8 cellular contexts compared by ENCODE assay signal in genomic region chr2:241637233-241638062, GRCh38. TPM values are rescaled to one million over a fixed set of nuclear protein-coding genes. Genes with fewer than 3 reads are reported as not detected.
A peak's percentile ranks its signal among the peaks of the same experiment; 100 is the strongest.
DNase-seq lines count a peak whose midpoint lies in the region; ATAC-seq and TF ChIP-seq lines count a peak whose summit lies in the region.

Gene ATG4B, plus strand, starts transcription at chr2:241637693. Its CDS starts 22 bp downstream, at chr2:241637715.

- POLR2A ChIA-PET in A673 (lab: Charles Lee; ENCODE audit: low non-redundant PET): no interaction called here
- POLR2A ChIA-PET in WTC11 (lab: Charles Lee): no interaction called here

- BruUV-seq in A673 (replicated peaks; lab: Mats Ljungman, UMichigan): no TSS peak
- BruUV-seq in mammary epithelial cell (replicated peaks; lab: Mats Ljungman, UMichigan): no TSS peak

- DNase-seq in A673 (ENCODE audit: low spot score) (peak; percentile 89), NCI-H2171 treated with DMSO at 0.1 percent for 48 hours (lab: John Stamatoyannopoulos, UW) (peak; percentile 61), WTC11 (ENCODE audit: low spot score) (peak; percentile 80), mammary epithelial cell (peak; percentile 87), iPS-NIHi7 (ENCODE audit: extremely low spot score) (peak; percentile 92), smooth muscle cell (lab: John Stamatoyannopoulos, UW; ENCODE audit: unreplicated experiment) (peak; percentile 82)

- in situ Hi-C loops in mammary epithelial cell (cut with MboI; ENCODE audit: low sequenced_read_pairs in 2 of 2): no loop called here

- H3K4me3 ChIP-seq in A673 (ENCODE audit: low read depth, low read length, poor library complexity, severe bottlenecking): peak within 1 kb of the TSS; percentile 96
- peak within 1 kb of the TSS; percentile 94 to 96 (median 94) for H3K4me3 ChIP-seq in mammary epithelial cell (replicated peaks in 1 of 3; ENCODE audit: insufficient read depth in 1 of 3, low read depth in 2 of 3, low read length in 3 of 3)
- peak within 1 kb of the TSS; percentile 99 for H3K4me3 ChIP-seq in smooth muscle cell

- WGBS in mammary epithelial cell (ENCODE audit: low coverage, missing lambda C conversion rate): under 1% methylated on average over 23 of the region's 123 CpGs
- WGBS in smooth muscle cell (ENCODE audit: low lambda C conversion rate): 1% methylated on average over 72 of the region's 123 CpGs

- peak within 1 kb of the TSS; percentile 86 for H3K27ac Mint-ChIP-seq in WTC11

- peaks cover 33% of the 10 kb centered on the region for H3K4me1 Mint-ChIP-seq in WTC11

- H3K27me3 Mint-ChIP-seq in WTC11 (ENCODE audit: low read depth): no peaks in the 10 kb centered on the region

- TF ChIP-seq POLR2A in GM18526 (IDR thresholded peaks at IDR 0.05; ENCODE audit: extremely low read depth, insufficient read length): peak; percentile 80

- TF ChIP-seq CTCF in A673 (conservative IDR thresholded peaks at IDR 0.05; ENCODE audit: low read depth, low read length) (no peak), WTC11 (IDR thresholded peaks at IDR 0.05) (no peak), mammary epithelial cell (conservative IDR thresholded peaks at IDR 0.05 in 1 of 2, IDR thresholded peaks at IDR 0.05 in 1 of 2; ENCODE audit: extremely low read depth in 1 of 2, insufficient read depth in 1 of 2, low read depth in 1 of 2, low read length in 2 of 2) (no peak), smooth muscle cell (IDR thresholded peaks at IDR 0.05; ENCODE audit: borderline replicate concordance, insufficient read depth, poor library complexity, severe bottlenecking) (no peak)

- H3K36me3 Mint-ChIP-seq in WTC11: peaks cover 32% of the 10 kb centered on the region

- ATAC-seq in HG03064 (IDR thresholded peaks at IDR 0.05; ENCODE audit: low read depth, unreplicated experiment) (peak; percentile 57), WTC11 (peak; percentile 68)

- H4K20me1 ChIP-seq in mammary epithelial cell (ENCODE audit: insufficient read depth, low read length) (no peaks in the 10 kb centered on the region), smooth muscle cell (ENCODE audit: low read depth) (peaks cover 71% of the 10 kb centered on the region)

- no peaks in the 10 kb centered on the region for H3K27me3 ChIP-seq in A673 (replicated peaks; ENCODE audit: insufficient read depth, low read depth, low read length, poor library complexity)
- H3K27me3 ChIP-seq in mammary epithelial cell (ENCODE audit: insufficient read depth, low read length): no peaks in the 10 kb centered on the region
- H3K27me3 ChIP-seq in smooth muscle cell (ENCODE audit: low read depth): no peaks in the 10 kb centered on the region

- peaks cover 11% of the 10 kb centered on the region for H3K9me3 Mint-ChIP-seq in WTC11

- H3K9ac ChIP-seq in mammary epithelial cell (ENCODE audit: insufficient read depth, low read length) (peak within 1 kb of the TSS; percentile 90), smooth muscle cell (ENCODE audit: low read depth) (peak within 1 kb of the TSS; percentile 98)

- CTCF ChIA-PET in A673 (lab: Charles Lee) (interaction anchor here (1.0 kb wide), 1 partner anchor 22 kb away, joined by 3 read pairs; no protein-coding TSS in a partner anchor), WTC11 (lab: Charles Lee) (interaction anchor here (0.6 to 1.8 kb wide), 2 partner anchors 22 to 27 kb away, joined by 3 to 5 read pairs; no protein-coding TSS in a partner anchor), mammary epithelial cell (lab: Charles Lee; ENCODE audit: low non-redundant PET) (no interaction called here)

- intact Hi-C loops in A673 (cut with micrococcal nuclease; ENCODE audit: unreplicated experiment) (no loop called here), mammary epithelial cell (cut with micrococcal nuclease) (loop anchor here (2.0 to 5.0 kb wide), 3 partner anchors 49 to 280 kb away; partner anchors contain the start of genes DTYMK and FARP2)

- peaks cover 91% of the 10 kb centered on the region for H3K79me2 ChIP-seq in mammary epithelial cell (ENCODE audit: insufficient read depth, low read length)
- H3K79me2 ChIP-seq in smooth muscle cell (ENCODE audit: low read depth): peaks cover 88% of the 10 kb centered on the region

- H3K36me3 ChIP-seq in A673 (ENCODE audit: insufficient read depth, low read length, poor library complexity, severe bottlenecking) (peaks cover 31% of the 10 kb centered on the region), mammary epithelial cell (ENCODE audit: insufficient read depth, low read length) (peaks cover 15% of the 10 kb centered on the region), smooth muscle cell (ENCODE audit: low read depth) (no peaks in the 10 kb centered on the region)

- peak within 1 kb of the TSS; percentile 86 for H3K4me3 Mint-ChIP-seq in WTC11

- H3K9me3 ChIP-seq in A673 (ENCODE audit: low read depth, low read length, poor library complexity, severe bottlenecking) (no peaks in the 10 kb centered on the region), mammary epithelial cell (replicated peaks; ENCODE audit: insufficient read depth, low read length) (no peaks in the 10 kb centered on the region), smooth muscle cell (replicated peaks; ENCODE audit: low read depth) (no peaks in the 10 kb centered on the region)

- H3K27ac ChIP-seq in A673 (ENCODE audit: low read depth, low read length, poor library complexity, severe bottlenecking) (peak within 1 kb of the TSS; percentile 99), mammary epithelial cell (ENCODE audit: insufficient read depth, low read depth, low read length) (peak within 1 kb of the TSS; percentile 96), smooth muscle cell (ENCODE audit: low read depth) (peak within 1 kb of the TSS; percentile 99)

- H3K4me1 ChIP-seq in A673 (ENCODE audit: insufficient read depth, low read length, poor library complexity, severe bottlenecking): peaks cover 5% of the 10 kb centered on the region
- H3K4me1 ChIP-seq in mammary epithelial cell (ENCODE audit: insufficient read depth, low read length): peaks cover 12% of the 10 kb centered on the region
- peaks cover 15% of the 10 kb centered on the region for H3K4me1 ChIP-seq in smooth muscle cell (ENCODE audit: low read depth)

- H3K4me2 ChIP-seq in mammary epithelial cell (ENCODE audit: insufficient read depth, low read depth, low read length) (peak within 1 kb of the TSS; percentile 91), smooth muscle cell (peak within 1 kb of the TSS; percentile 95)

- H2AFZ ChIP-seq in mammary epithelial cell (ENCODE audit: low read depth, low read length) (peak within 1 kb of the TSS; percentile 98), smooth muscle cell (ENCODE audit: low read depth) (peak within 1 kb of the TSS; percentile 97)

- dilution Hi-C loops in mammary epithelial cell (cut with HindIII; ENCODE audit: low sequenced_read_pairs): no loop called here

- H3F3A ChIP-seq in smooth muscle cell (ENCODE audit: low read depth): peaks cover 4% of the 10 kb centered on the region

TF ChIP-seq in WTC11, 78 proteins besides CTCF, POLR2A, EP300 and RAD21 (continues in another document):
- TF ChIP-seq GRHL2 (CRISPR knock-in tag; IDR thresholded peaks at IDR 0.05; ENCODE audit: insufficient replicate concordance, severe bottlenecking): no peak
- TF ChIP-seq FOXK1 (CRISPR knock-in tag; IDR thresholded peaks at IDR 0.05): peak; percentile 90
- TF ChIP-seq ZNF423 (CRISPR knock-in tag; IDR thresholded peaks at IDR 0.05): peak; percentile 89
- TF ChIP-seq NR3C1 (CRISPR knock-in tag; conservative IDR thresholded peaks at IDR 0.05; ENCODE audit: low read depth): no peak
- no peak for TF ChIP-seq ZSCAN18 (CRISPR knock-in tag; IDR thresholded peaks at IDR 0.05)
- TF ChIP-seq EMX1 (CRISPR knock-in tag; IDR thresholded peaks at IDR 0.05): no peak
- TF ChIP-seq NFYB (CRISPR knock-in tag; conservative IDR thresholded peaks at IDR 0.05; ENCODE audit: low read depth): peak; percentile 51; the same call in 1 of the 2 replicates
- peak; percentile 45; the same call in 1 of the 2 replicates for TF ChIP-seq USF2 (CRISPR knock-in tag; IDR thresholded peaks at IDR 0.05)

RNA-seq across cellular contexts. Expression of gene ATG4B, which starts in this region (rescaled TPM):
- total RNA-seq in A673 (2021): 102 and 122 TPM in 2 replicates
- 113 to 133 TPM (median 127 TPM) in 3 replicates for total RNA-seq in WTC11 (2021)
- 10 to 100 TPM; 70.3 to 81.0 TPM for total RNA-seq in mammary epithelial cell
- 97.2 TPM for polyA plus RNA-seq in mammary epithelial cell
- 75.8 TPM for polyA minus RNA-seq in mammary epithelial cell
- 60.4 and 70.3 TPM in 2 replicates for total RNA-seq in smooth muscle cell
- 91.3 and 96.4 TPM in 2 replicates for polyA plus RNA-seq in smooth muscle cell

Comparison
In these comparisons a context has a peak if more than half of its experiments do, and no peak if none do; other contexts are left out.
1. Peak in every context shown above with its lines: DNase-seq, ATAC-seq, H3K4me3 ChIP-seq and H3K27ac ChIP-seq.